ENCODE assay signal across 13 cellular contexts in genomic region chr5:122076023-122076422, GRCh38. TPM values are rescaled to one million over a fixed set of nuclear protein-coding genes. Genes with fewer than 3 reads are reported as not detected.
DNase-seq lines count a peak whose midpoint lies in the region; ATAC-seq and TF ChIP-seq lines count a peak whose summit lies in the region.
"Had no signal": no experiment of that assay in that cellular context is flagged by ENCODE, and none has a peak within 500 bp of the region (broad histone marks: within the 10 kb centered on the region; RNA-seq: fewer than 3 reads in every experiment).

No MANE protein-coding gene starts in this region.

- no peak overlapping the region for H3K4me3 Mint-ChIP-seq in GM23338
- no peak overlapping the region for H3K4me3 Mint-ChIP-seq in CD8-positive, alpha-beta memory T cell

- CTCF ChIA-PET in CD8-positive, alpha-beta memory T cell (lab: Charles Lee) = no interaction called here

- no peak overlapping the region for H3K27ac Mint-ChIP-seq in GM23338
- H3K27ac Mint-ChIP-seq in CD8-positive, alpha-beta memory T cell = no peak overlapping the region
- H3K27ac Mint-ChIP-seq: activated naive CD4-positive, alpha-beta T cell treated with anti-CD3 and anti-CD28 coated beads, Interleukin-2, amount 50 U/mL, for 24 hours; H9 had no signal

- no peak for ATAC-seq in GM23338

- no peaks in the 10 kb centered on the region for H4K20me1 ChIP-seq in GM23338 (replicated peaks; ENCODE audit: insufficient read depth)

- H3K4me1 ChIP-seq in GM23338 (ENCODE audit: insufficient read depth) (peaks cover 9% of the 10 kb centered on the region; the same call in 1 of the 2 replicates), ascending aorta (peaks cover 7 to 19% of the 10 kb centered on the region in 2 donors), stomach smooth muscle (ENCODE audit: control insufficient read depth, insufficient read depth, low read length) (peaks cover 17% of the 10 kb centered on the region)
- peaks cover 4% of the 10 kb centered on the region for H3K4me1 ChIP-seq in CD8-positive, alpha-beta memory T cell (ENCODE audit: insufficient read depth, low read length)

- peak overlapping the region; percentile 96; the same call in 1 of the 2 replicates for H3K4me2 ChIP-seq in GM23338

- H3K4me3 ChIP-seq in GM23338 = no peak overlapping the region
- peak overlapping the region in 1 of 2 donors; percentile 99 for H3K4me3 ChIP-seq in ascending aorta
- peak overlapping the region; percentile 83 to 88 for H3K4me3 ChIP-seq in stomach smooth muscle (ENCODE audit: low read length in 2 of 2)
- no peak overlapping the region for H3K4me3 ChIP-seq in CD8-positive, alpha-beta memory T cell (ENCODE audit: low read length)

- no peaks in the 10 kb centered on the region for H3K9me3 Mint-ChIP-seq in GM23338
- no peaks in the 10 kb centered on the region for H3K9me3 Mint-ChIP-seq in CD8-positive, alpha-beta memory T cell
- H3K9me3 Mint-ChIP-seq: activated naive CD4-positive, alpha-beta T cell treated with anti-CD3 and anti-CD28 coated beads, Interleukin-2, amount 50 U/mL, for 24 hours; H9 had no signal

- DNase-seq in GM23338 (ENCODE audit: low spot score) (no peak), ascending aorta (ENCODE audit: low spot score in 2 of 2) (no peak), glomerular visceral epithelial cell (ENCODE audit: extremely low spot score) (peak; percentile 9), head of caudate nucleus (no peak), NCI-H1436 (lab: John Stamatoyannopoulos, UW) (no peak)
- no peak for DNase-seq in stimulated activated CD8-positive, alpha-beta memory T cell treated with anti-CD3 and anti-CD28 coated beads, Interleukin-4, amount 100 ng/mL, for 48 hours
- no peak for DNase-seq in CD8-positive, alpha-beta memory T cell

- POLR2A ChIA-PET in CD8-positive, alpha-beta memory T cell (lab: Charles Lee) = no interaction called here

- H3K36me3 ChIP-seq in GM23338 (ENCODE audit: insufficient read depth) (no peaks in the 10 kb centered on the region), ascending aorta (peaks cover 0 to 5% of the 10 kb centered on the region in 2 donors), stomach smooth muscle (ENCODE audit: control insufficient read depth in 2 of 2, insufficient read depth in 2 of 2, low read length in 2 of 2) (no peaks in the 10 kb centered on the region)
- no peaks in the 10 kb centered on the region for H3K36me3 ChIP-seq in CD8-positive, alpha-beta memory T cell (ENCODE audit: insufficient read depth, low read length)
- H3K36me3 ChIP-seq: gastrocnemius medialis had no signal

- H3K27me3 ChIP-seq in GM23338 (ENCODE audit: insufficient read depth) (peaks cover 40% of the 10 kb centered on the region), ascending aorta (no peaks in the 10 kb centered on the region), stomach smooth muscle (ENCODE audit: control insufficient read depth in 1 of 2, insufficient read depth in 2 of 2, low read length in 2 of 2) (peaks cover 0 to 2% of the 10 kb centered on the region in 2 donors)
- peaks cover 4% of the 10 kb centered on the region for H3K27me3 ChIP-seq in CD8-positive, alpha-beta memory T cell (ENCODE audit: insufficient read depth, low read length, poor library complexity, severe bottlenecking)

- H3K27ac ChIP-seq in GM23338 (ENCODE audit: low read depth) (no peak overlapping the region), ascending aorta (peak overlapping the region; percentile 91 to 94), stomach smooth muscle (ENCODE audit: low read length) (no peak overlapping the region)
- no peak overlapping the region for H3K27ac ChIP-seq in CD8-positive, alpha-beta memory T cell (ENCODE audit: low read depth, low read length)
- H3K27ac ChIP-seq: gastrocnemius medialis, HL-60 had no signal

- H3F3A ChIP-seq in GM23338 (replicated peaks; ENCODE audit: low read depth) = no peaks in the 10 kb centered on the region

- no peak overlapping the region for H3K9ac ChIP-seq in stomach smooth muscle (ENCODE audit: low read length in 2 of 2)

- H3K9me2 ChIP-seq in GM23338 (ENCODE audit: insufficient read depth) = no peaks in the 10 kb centered on the region

- H3K36me3 Mint-ChIP-seq in GM23338 (ENCODE audit: low read depth) = no peaks in the 10 kb centered on the region
- H3K36me3 Mint-ChIP-seq in CD8-positive, alpha-beta memory T cell = no peaks in the 10 kb centered on the region
- H3K36me3 Mint-ChIP-seq: activated naive CD4-positive, alpha-beta T cell treated with anti-CD3 and anti-CD28 coated beads, Interleukin-2, amount 50 U/mL, for 24 hours had no signal

- no peaks in the 10 kb centered on the region for H3K79me2 ChIP-seq in GM23338 (replicated peaks; ENCODE audit: insufficient read depth)

- peaks cover 30% of the 10 kb centered on the region for H3K27me3 Mint-ChIP-seq in GM23338 (ENCODE audit: insufficient read depth, low read depth, poor library complexity)
- peaks cover 31 to 70% of the 10 kb centered on the region in 2 donors for H3K27me3 Mint-ChIP-seq in CD8-positive, alpha-beta memory T cell

- no peaks in the 10 kb centered on the region for H3K9me3 ChIP-seq in ascending aorta
- no peaks in the 10 kb centered on the region for H3K9me3 ChIP-seq in stomach smooth muscle (ENCODE audit: control insufficient read depth in 2 of 2, low read length in 2 of 2)
- no peaks in the 10 kb centered on the region for H3K9me3 ChIP-seq in CD8-positive, alpha-beta memory T cell (ENCODE audit: low read length)
- H3K9me3 ChIP-seq: gastrocnemius medialis had no signal

- peaks cover 20% of the 10 kb centered on the region for H3K4me1 Mint-ChIP-seq in GM23338
- peaks cover 16 to 20% (median 18%) of the 10 kb centered on the region in 3 donors for H3K4me1 Mint-ChIP-seq in CD8-positive, alpha-beta memory T cell

- intact Hi-C loops in ascending aorta (cut with DNase I) = loop anchor here (5.0 to 10.0 kb wide), 3 partner anchors 76 to 239 kb away; partner anchors contain the start of gene SNCAIP
- intact Hi-C loops in head of caudate nucleus (cut with DNase I) = no loop called here

- TF ChIP-seq CTCF in GM23338 (conservative IDR thresholded peaks at IDR 0.05; ENCODE audit: low read depth in 2 of 2) (no peak), ascending aorta (IDR thresholded peaks at IDR 0.05) (no peak)

- H2AFZ ChIP-seq in GM23338 = no peak overlapping the region

TF ChIP-seq in GM23338, 12 proteins besides CTCF, POLR2A, EP300 and RAD21 (continues in another document):
- no peak for TF ChIP-seq ZNF114 (CRISPR knock-in tag; IDR thresholded peaks at IDR 0.05)
- TF ChIP-seq ZNF331 (CRISPR knock-in tag; IDR thresholded peaks at IDR 0.05; ENCODE audit: low read depth) = no peak
- TF ChIP-seq CREB1 (CRISPR knock-in tag; IDR thresholded peaks at IDR 0.05; ENCODE audit: low read depth) = no peak

RNA-seq across cellular contexts. Expression of gene LOX, which starts 2.0 kb away (rescaled TPM):
- 1.2 and 1.8 TPM in 2 replicates for total RNA-seq in GM23338 (2014; rRNA removed; shearing (Covaris generic))
- 1.1 and 1.5 TPM in 2 replicates for polyA plus RNA-seq in GM23338 (2016; fragmentation: Nextera tagmentation; extraction: Ambion mirVana)
- total RNA-seq in ascending aorta = 48.1 TPM
- total RNA-seq in CD8-positive, alpha-beta memory T cell = not detected
- not detected for polyA plus RNA-seq in CD8-positive, alpha-beta memory T cell
- total RNA-seq: G401 had no signal

RNA-seq across cellular contexts. Expression of gene ZNF474, which starts 53.3 kb away (rescaled TPM):
- 0.59 TPM in 1 of 2 replicates, not detected in the other for total RNA-seq in GM23338 (2014; rRNA removed; shearing (Covaris generic))
- not detected in 2 replicates for polyA plus RNA-seq in GM23338 (2016; fragmentation: Nextera tagmentation; extraction: Ambion mirVana)
- not detected for total RNA-seq in ascending aorta
- under 1 TPM in 1 of 2 experiments, not detected in 1; 0.29 TPM for total RNA-seq in CD8-positive, alpha-beta memory T cell
- polyA plus RNA-seq in CD8-positive, alpha-beta memory T cell = not detected
- total RNA-seq: H9 had no signal

Comparison
In these comparisons a context has a peak if more than half of its experiments do, and no peak if none do; other contexts are left out.
1. H3K27ac ChIP-seq: peak in ascending aorta (2 of 2); none in GM23338 (single experiment), stomach smooth muscle (single experiment) and CD8-positive, alpha-beta memory T cell (single experiment).
2. H3K4me3 ChIP-seq: peak in stomach smooth muscle (2 of 2); none in GM23338 (single experiment) and CD8-positive, alpha-beta memory T cell (single experiment).
3. RNA of gene LOX, which starts 2.0 kb away (total RNA-seq): 48.1 TPM in ascending aorta (single experiment); 1.2 to 1.8 TPM in GM23338 and not detected in CD8-positive, alpha-beta memory T cell; every median in the first group is over 10 times any median in the second.